8 cellular contexts compared by ENCODE assay signal in genomic region chr17:44014437-44015172, GRCh38. TPM values are rescaled to one million over a fixed set of nuclear protein-coding genes. Genes with fewer than 3 reads are reported as not detected.
DNase-seq lines count a peak whose midpoint lies in the region; TF ChIP-seq lines count a peak whose summit lies in the region.

Gene TMEM101 (minus strand): TSS chr17:44014963. CDS start chr17:44014952, 11 bp downstream.

- H2BK20ac ChIP-seq in H9 (ENCODE audit: low read depth, low read length, poor library complexity, severe bottlenecking) = no peak within 1 kb of the TSS

- no peak within 1 kb of the TSS for H2AK5ac ChIP-seq in H9 (ENCODE audit: insufficient read length, low read length)

- H3K27ac ChIP-seq in H9 (ENCODE audit: insufficient read length, low read depth, low read length) = peak within 1 kb of the TSS; percentile 75
- peak within 1 kb of the TSS; percentile 77 for H3K27ac ChIP-seq in SK-N-MC
- H3K27ac ChIP-seq in neutrophil = peak within 1 kb of the TSS; percentile 69

- no peak within 1 kb of the TSS for H2BK15ac ChIP-seq in H9 (ENCODE audit: low read depth, low read length)

- H2BK12ac ChIP-seq in H9 (ENCODE audit: insufficient read length, low read depth, low read length) = no peak within 1 kb of the TSS

- CTCF ChIA-PET in activated naive CD4-positive, alpha-beta T cell treated with anti-CD3 and anti-CD28 coated beads, Interleukin-2, amount 10 ng/mL, durations not matched to agents 7 days and 5 days (lab: Charles Lee) = interaction anchor here (1.0 to 1.1 kb wide), 2 partner anchors 27 to 71 kb away, joined by 3 to 7 read pairs; no protein-coding TSS in a partner anchor

- peak within 1 kb of the TSS; percentile 98 for H3K4me3 ChIP-seq in SK-N-MC
- H3K4me3 ChIP-seq in neutrophil (ENCODE audit: low read depth in 1 of 2, low read length in 1 of 2) = peak within 1 kb of the TSS; percentile 88 to 97

- no peak for TF ChIP-seq CTCF in H9 (conservative IDR thresholded peaks at IDR 0.05)
- no peak for TF ChIP-seq CTCF in neutrophil (IDR thresholded peaks at IDR 0.05)
- TF ChIP-seq CTCF in subcutaneous adipose tissue (IDR thresholded peaks at IDR 0.05; ENCODE audit: low read depth) = no peak

- H3K4me1 ChIP-seq in H9 (ENCODE audit: insufficient read depth, low read length) (no peaks in the 10 kb centered on the region), neutrophil (ENCODE audit: control insufficient read depth in 1 of 2, insufficient read depth in 1 of 2, low read depth in 1 of 2, low read length in 1 of 2) (peaks cover 12 to 16% of the 10 kb centered on the region in 2 experiments)

- DNase-seq in EL (peak; percentile 92), H9 (peak; percentile 96), MV-4-11 (lab: John Stamatoyannopoulos, UW) (peak; percentile 92), SK-N-MC (ENCODE audit: low read depth, low spot score) (peak; percentile 86), germinal center (ENCODE audit: low spot score) (peak; percentile 95)
- peak; percentile 93 for DNase-seq in activated naive CD4-positive, alpha-beta T cell treated with anti-CD3 and anti-CD28 coated beads, Interleukin-2, amount 10 ng/mL, durations not matched to agents 7 days and 5 days

- H3K4me3 Mint-ChIP-seq in H9 = peak within 1 kb of the TSS; percentile 100
- peak within 1 kb of the TSS; percentile 100 for H3K4me3 Mint-ChIP-seq in activated naive CD4-positive, alpha-beta T cell treated with anti-CD3 and anti-CD28 coated beads, Interleukin-2, amount 10 ng/mL, durations not matched to agents 7 days and 5 days

- H3K27me3 ChIP-seq in H9 (ENCODE audit: insufficient read depth, low read length) (no peaks in the 10 kb centered on the region), neutrophil (no peaks in the 10 kb centered on the region)

- no peaks in the 10 kb centered on the region for H3K79me1 ChIP-seq in H9 (ENCODE audit: insufficient read depth, low read depth, low read length, poor library complexity, severe bottlenecking)

- peaks cover 3 to 13% (median 9%) of the 10 kb centered on the region in 3 experiments; a peak in 6 of 7 replicates for H3K36me3 Mint-ChIP-seq in H9 (ENCODE audit: insufficient read depth in 1 of 3, low read depth in 3 of 3)
- peaks cover 16% of the 10 kb centered on the region for H3K36me3 Mint-ChIP-seq in activated naive CD4-positive, alpha-beta T cell treated with anti-CD3 and anti-CD28 coated beads, Interleukin-2, amount 10 ng/mL, durations not matched to agents 7 days and 5 days

- H3K4me2 ChIP-seq in H9 (ENCODE audit: insufficient read depth, insufficient read length, low read length) = peak within 1 kb of the TSS; percentile 76

- no peak within 1 kb of the TSS for H3K4ac ChIP-seq in H9 (ENCODE audit: low read depth, low read length)

- H2BK120ac ChIP-seq in H9 (ENCODE audit: low read depth, low read length, poor library complexity, severe bottlenecking) = no peak within 1 kb of the TSS

- H3K18ac ChIP-seq in H9 (ENCODE audit: insufficient read length, low read depth, low read length) = peak within 1 kb of the TSS; percentile 90

- no peaks in the 10 kb centered on the region for H4K20me1 ChIP-seq in H9 (ENCODE audit: control insufficient read depth, insufficient read depth, insufficient read length)

- H4K5ac ChIP-seq in H9 (ENCODE audit: insufficient read length, low read depth, low read length) = no peak within 1 kb of the TSS

- H3K23ac ChIP-seq in H9 (ENCODE audit: insufficient read length, low read depth, low read length) = no peak within 1 kb of the TSS

- H3K27ac Mint-ChIP-seq in H9 = peak within 1 kb of the TSS; percentile 100
- peak within 1 kb of the TSS; percentile 96 for H3K27ac Mint-ChIP-seq in activated naive CD4-positive, alpha-beta T cell treated with anti-CD3 and anti-CD28 coated beads, Interleukin-2, amount 10 ng/mL, durations not matched to agents 7 days and 5 days

- H3K9me3 ChIP-seq in H9 (ENCODE audit: control insufficient read depth, low read depth, low read length) (no peaks in the 10 kb centered on the region), SK-N-MC (ENCODE audit: low read depth, low read length) (no peaks in the 10 kb centered on the region), neutrophil (no peaks in the 10 kb centered on the region)

- peak within 1 kb of the TSS; percentile 95 for H3K14ac ChIP-seq in H9 (ENCODE audit: insufficient read depth, low read length)

- H3K9ac ChIP-seq in H9 (ENCODE audit: extremely low read depth, insufficient read length, low read length) (peak within 1 kb of the TSS; percentile 86), SK-N-MC (ENCODE audit: insufficient read length) (peak within 1 kb of the TSS; percentile 95)

- H4K8ac ChIP-seq in H9 (replicated peaks; ENCODE audit: insufficient read length, low read depth, low read length) = no peak within 1 kb of the TSS

- no peak within 1 kb of the TSS for H4K91ac ChIP-seq in H9 (ENCODE audit: insufficient read length, low read depth, low read length)

- no peaks in the 10 kb centered on the region; the same call in 1 of the 2 replicates for H3K27me3 Mint-ChIP-seq in H9 (ENCODE audit: low read depth)
- H3K27me3 Mint-ChIP-seq in activated naive CD4-positive, alpha-beta T cell treated with anti-CD3 and anti-CD28 coated beads, Interleukin-2, amount 10 ng/mL, durations not matched to agents 7 days and 5 days = peaks cover 3% of the 10 kb centered on the region

- WGBS in H9 (ENCODE audit: extremely low coverage, insufficient read length, low lambda C conversion rate) = no CpG with 5 or more reads among the region's 43 CpGs

- no peaks in the 10 kb centered on the region for H3K79me2 ChIP-seq in H9 (ENCODE audit: insufficient read depth, low read length)

- no peaks in the 10 kb centered on the region for H3K9me3 Mint-ChIP-seq in H9
- no peaks in the 10 kb centered on the region for H3K9me3 Mint-ChIP-seq in activated naive CD4-positive, alpha-beta T cell treated with anti-CD3 and anti-CD28 coated beads, Interleukin-2, amount 10 ng/mL, durations not matched to agents 7 days and 5 days

- H3K36me3 ChIP-seq in SK-N-MC (ENCODE audit: insufficient read depth, low read length) (no peaks in the 10 kb centered on the region; the same call in 1 of the 2 replicates), neutrophil (peaks cover 4% of the 10 kb centered on the region)

- H3K23me2 ChIP-seq in H9 (ENCODE audit: insufficient read length, low read depth, low read length, poor library complexity, severe bottlenecking) = peaks cover 7% of the 10 kb centered on the region

- H2BK5ac ChIP-seq in H9 (ENCODE audit: insufficient read length, low read length) = peak within 1 kb of the TSS; percentile 11

- H2AFZ ChIP-seq in H9 (ENCODE audit: low read length) = no peak within 1 kb of the TSS

- H3K4me1 Mint-ChIP-seq in H9 = peaks cover 6 to 7% of the 10 kb centered on the region in 2 experiments
- peaks cover 30% of the 10 kb centered on the region for H3K4me1 Mint-ChIP-seq in activated naive CD4-positive, alpha-beta T cell treated with anti-CD3 and anti-CD28 coated beads, Interleukin-2, amount 10 ng/mL, durations not matched to agents 7 days and 5 days

- H3K56ac ChIP-seq in H9 (ENCODE audit: insufficient read length, low read depth, low read length) = no peak within 1 kb of the TSS

- H3T11ph ChIP-seq in H9 (ENCODE audit: low read length) = no peak within 1 kb of the TSS

RNA-seq across cellular contexts. Expression of gene TMEM101, which starts in this region (rescaled TPM):
- 18.6 and 21.1 TPM in 2 replicates for total RNA-seq in H9 (2021)
- total RNA-seq in subcutaneous adipose tissue = 10 to 100 TPM; 13.5 to 28.4 (median 21.9) TPM

Comparison
In these comparisons a context has a peak if more than half of its experiments do, and no peak if none do; other contexts are left out.
1. Peak in every context shown above with its lines: DNase-seq, H3K4me3 ChIP-seq and H3K27ac ChIP-seq.